ENCODE assay signal across 18 cellular contexts in genomic region chr20:46093531-46093930, GRCh38. TPM values are rescaled to one million over a fixed set of nuclear protein-coding genes. Genes with fewer than 3 reads are reported as not detected.
DNase-seq lines count a peak whose midpoint lies in the region; ATAC-seq and TF ChIP-seq lines count a peak whose summit lies in the region.
"Had no signal": no experiment of that assay in that cellular context is flagged by ENCODE, and none has a peak within 500 bp of the region (broad histone marks: within the 10 kb centered on the region; RNA-seq: fewer than 3 reads in every experiment).

No MANE protein-coding gene starts in this region.

- CTCF ChIA-PET in activated CD4-positive, alpha-beta memory T cell treated with anti-CD3 and anti-CD28 coated beads for 36 hours (lab: Charles Lee) = interaction anchor here (0.9 kb wide), 1 partner anchor 9 kb away, joined by 3 read pairs; no protein-coding TSS in a partner anchor
- CTCF ChIA-PET in activated CD4-positive, alpha-beta memory T cell treated with anti-CD3 and anti-CD28 coated beads, Interleukin-2, amount 10 ng/mL, durations not matched to agents 7 days and 5 days (lab: Charles Lee) = no interaction called here

- H3K36me3 ChIP-seq in OCI-LY3 (replicated peaks; ENCODE audit: low read depth, low read length) = no peaks in the 10 kb centered on the region
- H3K36me3 ChIP-seq in brain microvascular endothelial cell (replicated peaks) = no peaks in the 10 kb centered on the region
- H3K36me3 ChIP-seq: BE2C, Peyer's patch had no signal

- H3K4me3 Mint-ChIP-seq in activated CD4-positive, alpha-beta memory T cell treated with anti-CD3 and anti-CD28 coated beads for 36 hours = no peak overlapping the region
- no peak overlapping the region for H3K4me3 Mint-ChIP-seq in activated CD4-positive, alpha-beta memory T cell treated with anti-CD3 and anti-CD28 coated beads, Interleukin-2, amount 10 ng/mL, durations not matched to agents 7 days and 5 days
- H3K4me3 Mint-ChIP-seq: CD4-positive, alpha-beta memory T cell had no signal

- POLR2A ChIA-PET in activated CD4-positive, alpha-beta memory T cell treated with anti-CD3 and anti-CD28 coated beads for 36 hours (lab: Charles Lee) = no interaction called here
- POLR2A ChIA-PET in activated CD4-positive, alpha-beta memory T cell treated with anti-CD3 and anti-CD28 coated beads, Interleukin-2, amount 10 ng/mL, durations not matched to agents 7 days and 5 days (lab: Charles Lee) = no interaction called here

- TF ChIP-seq CTCF in OCI-LY3 (IDR thresholded peaks at IDR 0.05; ENCODE audit: low read depth, low read length) (peak; percentile 30), brain microvascular endothelial cell (IDR thresholded peaks at IDR 0.05; ENCODE audit: low read depth, low read length, missing control alignments) (peak; percentile 36)

- H3K36me3 Mint-ChIP-seq in activated CD4-positive, alpha-beta memory T cell treated with anti-CD3 and anti-CD28 coated beads for 36 hours = no peaks in the 10 kb centered on the region
- no peaks in the 10 kb centered on the region for H3K36me3 Mint-ChIP-seq in activated CD4-positive, alpha-beta memory T cell treated with anti-CD3 and anti-CD28 coated beads, Interleukin-2, amount 10 ng/mL, durations not matched to agents 7 days and 5 days (ENCODE audit: low read depth)

- ATAC-seq in left lobe of liver (no peak), GM21723 (IDR thresholded peaks at IDR 0.05; ENCODE audit: unreplicated experiment) (no peak)

- peaks cover 8% of the 10 kb centered on the region for H4K20me1 ChIP-seq in OCI-LY3 (ENCODE audit: insufficient read depth, low read length)

- in situ Hi-C loops in brain microvascular endothelial cell (cut with HindIII; ENCODE audit: low pct_ligation_motif_present, low sequenced_read_pairs) = no loop called here

- no peak overlapping the region for H2AFZ ChIP-seq in OCI-LY3 (ENCODE audit: low read depth, low read length)

- H3K4me1 Mint-ChIP-seq in activated CD4-positive, alpha-beta memory T cell treated with anti-CD3 and anti-CD28 coated beads for 36 hours (ENCODE audit: low read depth) = peaks cover 14% of the 10 kb centered on the region
- peaks cover 13% of the 10 kb centered on the region for H3K4me1 Mint-ChIP-seq in activated CD4-positive, alpha-beta memory T cell treated with anti-CD3 and anti-CD28 coated beads, Interleukin-2, amount 10 ng/mL, durations not matched to agents 7 days and 5 days

- peaks cover 9% of the 10 kb centered on the region for H3K79me2 ChIP-seq in OCI-LY3 (ENCODE audit: low read length)

- intact Hi-C loops in activated CD4-positive, alpha-beta memory T cell treated with anti-CD3 and anti-CD28 coated beads for 36 hours (cut with micrococcal nuclease) = no loop called here

- H3K4me3 ChIP-seq in OCI-LY3 (ENCODE audit: low read length) (no peak overlapping the region), brain microvascular endothelial cell (ENCODE audit: low read depth, low read length) (no peak overlapping the region)
- H3K4me3 ChIP-seq: Peyer's patch, SK-N-MC had no signal

- H3K9ac ChIP-seq in OCI-LY3 (ENCODE audit: low read length) = no peak overlapping the region
- H3K9ac ChIP-seq: KMS-11 had no signal

- no peak overlapping the region for H3K27ac Mint-ChIP-seq in activated CD4-positive, alpha-beta memory T cell treated with anti-CD3 and anti-CD28 coated beads for 36 hours
- H3K27ac Mint-ChIP-seq in activated CD4-positive, alpha-beta memory T cell treated with anti-CD3 and anti-CD28 coated beads, Interleukin-2, amount 10 ng/mL, durations not matched to agents 7 days and 5 days = no peak overlapping the region
- H3K27ac Mint-ChIP-seq: CD4-positive, alpha-beta memory T cell had no signal

- no peaks in the 10 kb centered on the region for H3K9me3 ChIP-seq in OCI-LY3 (ENCODE audit: insufficient read depth, low read length)
- H3K9me3 ChIP-seq: BE2C, Peyer's patch had no signal

- H3K4me2 ChIP-seq in OCI-LY3 (ENCODE audit: low read length) = no peak overlapping the region
- H3K4me2 ChIP-seq: KMS-11 had no signal

- no peaks in the 10 kb centered on the region for H3K9me3 Mint-ChIP-seq in activated CD4-positive, alpha-beta memory T cell treated with anti-CD3 and anti-CD28 coated beads for 36 hours
- H3K9me3 Mint-ChIP-seq in activated CD4-positive, alpha-beta memory T cell treated with anti-CD3 and anti-CD28 coated beads, Interleukin-2, amount 10 ng/mL, durations not matched to agents 7 days and 5 days = no peaks in the 10 kb centered on the region
- H3K9me3 Mint-ChIP-seq: CD4-positive, alpha-beta memory T cell had no signal

- H3K27me3 Mint-ChIP-seq in activated CD4-positive, alpha-beta memory T cell treated with anti-CD3 and anti-CD28 coated beads for 36 hours = peaks cover 4% of the 10 kb centered on the region
- peaks cover 10% of the 10 kb centered on the region for H3K27me3 Mint-ChIP-seq in activated CD4-positive, alpha-beta memory T cell treated with anti-CD3 and anti-CD28 coated beads, Interleukin-2, amount 10 ng/mL, durations not matched to agents 7 days and 5 days

- DNase-seq in activated CD4-positive, alpha-beta memory T cell treated with anti-CD3 and anti-CD28 coated beads for 36 hours = peak; percentile 23
- no peak for DNase-seq in activated CD4-positive, alpha-beta memory T cell treated with anti-CD3 and anti-CD28 coated beads, Interleukin-2, amount 10 ng/mL, durations not matched to agents 7 days and 5 days
- no peak for DNase-seq in brain microvascular endothelial cell
- DNase-seq in renal cortical epithelial cell (ENCODE audit: low read depth) = peak; percentile 53
- DNase-seq in left lobe of liver (ENCODE audit: low spot score) = no peak
- DNase-seq in inferior parietal cortex (ENCODE audit: extremely low spot score) = no peak
- DNase-seq: 8988T; BE2C; CD4-positive, alpha-beta memory T cell; DMS79; NCI-H1417; NCI-H187 treated with DMSO at 0.1 percent for 48 hours; Peyer's patch; Right ventricle myocardium superior had no signal

- H3K27me3 ChIP-seq in OCI-LY3 (ENCODE audit: low read depth, low read length) (no peaks in the 10 kb centered on the region), brain microvascular endothelial cell (replicated peaks) (peaks cover 5% of the 10 kb centered on the region)
- H3K27me3 ChIP-seq: BE2C, Peyer's patch had no signal

- peaks cover 8% of the 10 kb centered on the region for H3K4me1 ChIP-seq in OCI-LY3 (ENCODE audit: low read length)
- H3K4me1 ChIP-seq: BE2C had no signal

- H3K27ac ChIP-seq in OCI-LY3 (ENCODE audit: low read length) = no peak overlapping the region
- H3K27ac ChIP-seq in brain microvascular endothelial cell = no peak overlapping the region
- H3K27ac ChIP-seq: KMS-11, Peyer's patch, SK-N-MC had no signal

RNA-seq across cellular contexts. Expression of gene NCOA5, which starts 3.8 kb away (rescaled TPM):
- 10 to 100 TPM; 13.1 to 13.7 TPM for total RNA-seq in activated CD4-positive, alpha-beta memory T cell treated with anti-CD3 and anti-CD28 coated beads for 36 hours
- total RNA-seq in activated CD4-positive, alpha-beta memory T cell treated with anti-CD3 and anti-CD28 coated beads, Interleukin-2, amount 10 ng/mL, durations not matched to agents 7 days and 5 days = 10 to 100 TPM; 24.6 to 26.3 TPM
- total RNA-seq in renal cortical epithelial cell (6.1 and 25.3 TPM in 2 replicates), left lobe of liver (8.2 TPM)

RNA-seq across cellular contexts. Expression of gene CD40, which starts 24.6 kb away (rescaled TPM):
- total RNA-seq in activated CD4-positive, alpha-beta memory T cell treated with anti-CD3 and anti-CD28 coated beads for 36 hours = 1 to 10 TPM; 3.2 to 4.0 TPM
- under 1 TPM; 0.88 to 0.93 TPM for total RNA-seq in activated CD4-positive, alpha-beta memory T cell treated with anti-CD3 and anti-CD28 coated beads, Interleukin-2, amount 10 ng/mL, durations not matched to agents 7 days and 5 days
- total RNA-seq in renal cortical epithelial cell (38.6 and 89.6 TPM in 2 replicates), left lobe of liver (6.6 TPM)

Comparison
In these comparisons a context has a peak if more than half of its experiments do, and no peak if none do; other contexts are left out.
1. DNase-seq: peak in activated CD4-positive, alpha-beta memory T cell treated with anti-CD3 and anti-CD28 coated beads for 36 hours (single experiment) and renal cortical epithelial cell (single experiment); none in activated CD4-positive, alpha-beta memory T cell treated with anti-CD3 and anti-CD28 coated beads, Interleukin-2, amount 10 ng/mL, durations not matched to agents 7 days and 5 days (single experiment), brain microvascular endothelial cell (single experiment), left lobe of liver (single experiment) and inferior parietal cortex (single experiment).